ENCODE assay signal across 7 cellular contexts in the genomic region with DNA sequence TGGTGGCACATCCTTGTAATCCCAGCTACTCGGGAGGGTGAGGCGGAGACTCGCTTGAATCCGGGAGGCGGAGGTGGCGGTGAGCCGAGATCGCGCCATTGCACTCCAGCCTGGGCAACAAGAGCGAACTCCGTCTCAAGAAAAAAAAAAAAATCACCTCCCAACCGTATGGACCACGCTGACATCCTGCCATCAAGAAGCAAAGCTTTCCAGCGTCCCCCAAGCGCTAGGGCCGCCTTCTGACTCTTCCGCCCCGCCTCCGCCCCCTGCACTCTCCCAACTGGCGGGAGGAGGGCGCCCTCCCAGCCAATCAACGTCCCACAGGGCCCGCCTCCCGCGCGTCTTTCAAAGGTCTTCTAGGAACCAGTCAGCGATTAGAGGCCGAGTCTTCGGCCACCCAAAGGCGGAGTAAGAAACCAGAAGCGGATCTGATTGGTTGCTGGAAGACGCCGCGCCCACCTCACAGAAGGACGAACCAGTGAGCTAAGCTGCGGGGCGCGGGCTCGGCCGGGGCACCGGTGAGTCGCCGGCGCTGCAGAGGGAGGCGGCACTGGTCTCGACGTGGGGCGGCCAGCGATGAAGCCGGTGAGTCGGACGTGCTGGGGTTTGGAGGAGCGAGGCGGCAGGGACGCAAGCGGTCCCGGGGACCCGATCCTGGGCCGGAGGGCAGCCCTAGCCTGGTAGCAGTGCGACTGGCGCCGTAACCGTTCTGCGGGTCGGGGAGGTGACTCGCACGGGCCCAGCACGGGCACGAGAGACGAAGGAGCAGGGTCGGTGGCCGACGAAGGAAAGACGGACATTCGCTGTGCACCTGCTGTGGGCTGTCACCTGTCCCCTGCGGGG. TPM values are rescaled to one million over a fixed set of nuclear protein-coding genes. Genes with fewer than 3 reads are reported as not detected.
DNase-seq lines count a peak whose midpoint lies in the region; ATAC-seq and TF ChIP-seq lines count a peak whose summit lies in the region.

A gene with protein sequence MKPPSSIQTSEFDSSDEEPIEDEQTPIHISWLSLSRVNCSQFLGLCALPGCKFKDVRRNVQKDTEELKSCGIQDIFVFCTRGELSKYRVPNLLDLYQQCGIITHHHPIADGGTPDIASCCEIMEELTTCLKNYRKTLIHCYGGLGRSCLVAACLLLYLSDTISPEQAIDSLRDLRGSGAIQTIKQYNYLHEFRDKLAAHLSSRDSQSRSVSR (plus strand): TSS at position 515 of the 843 bp plus-strand sequence. CDS start 62 bp downstream, at position 577.

- peak in 2 of 3 experiments; percentile 52 to 58 for TF ChIP-seq CTCF in ascending aorta (IDR thresholded peaks at IDR 0.05)

- H3K27me3 ChIP-seq in ascending aorta (no peaks in the 10 kb centered on the region), right cardiac atrium (ENCODE audit: control insufficient read depth, insufficient read depth) (no peaks in the 10 kb centered on the region)

- H3K9me3 ChIP-seq in ascending aorta (no peaks in the 10 kb centered on the region), right cardiac atrium (ENCODE audit: control insufficient read depth, low read length) (no peaks in the 10 kb centered on the region)

- H3K36me3 ChIP-seq in ascending aorta: no peaks in the 10 kb centered on the region

- intact Hi-C loops in ascending aorta (cut with DNase I): loop anchor here (1.0 to 10.0 kb wide), 5 partner anchors 45 to 1842 kb away; partner anchors contain the start of genes BMP4, CGRRF1, CNIH1 and GMFB
- intact Hi-C loops in right cardiac atrium (cut with DNase I): no loop called here

- H3K27ac ChIP-seq in ascending aorta (peak within 1 kb of the TSS in 1 of 2 donors; percentile 24), right cardiac atrium (ENCODE audit: low read length) (peak within 1 kb of the TSS; percentile 2)

- ATAC-seq in GM18499 (IDR thresholded peaks at IDR 0.05; ENCODE audit: insufficient read depth, unreplicated experiment) (peak; percentile 95), HG02943 (IDR thresholded peaks at IDR 0.05; ENCODE audit: low read depth, unreplicated experiment) (peak; percentile 97), right cardiac atrium (peak; percentile 99)

- DNase-seq in NCI-H187 (lab: John Stamatoyannopoulos, UW): peak; percentile 98 to 99
- DNase-seq in T-helper 2 cell: peak; percentile 90 to 99 (median 95)
- peak; percentile 98 to 99 for DNase-seq in ascending aorta (ENCODE audit: low spot score in 2 of 2)
- peak; percentile 98 to 99 (median 99) for DNase-seq in right cardiac atrium
- DNase-seq in putamen (ENCODE audit: low spot score): peak; percentile 98

- H3K4me3 ChIP-seq in ascending aorta: peak within 1 kb of the TSS; percentile 72 to 76
- peak within 1 kb of the TSS; percentile 52 for H3K4me3 ChIP-seq in right cardiac atrium (ENCODE audit: low read length)

- peaks cover 5 to 12% of the 10 kb centered on the region in 2 donors for H3K4me1 ChIP-seq in ascending aorta
- no peaks in the 10 kb centered on the region for H3K4me1 ChIP-seq in right cardiac atrium (ENCODE audit: control insufficient read depth, insufficient read depth, low read length)

- 1% methylated on average over 76 of the region's 76 CpGs for WGBS in right cardiac atrium

RNA-seq across cellular contexts. Expression of the gene that starts here (rescaled TPM):
- total RNA-seq in ascending aorta (not detected), right cardiac atrium (1 to 10 TPM; 3.5 to 8.1 (median 7.1) TPM)
- 10.4 TPM for polyA plus RNA-seq in right cardiac atrium

Comparison
In these comparisons a context has a peak if more than half of its experiments do, and no peak if none do; other contexts are left out.
1. Peak in DNase-seq and H3K4me3 ChIP-seq in ascending aorta; RNA of the gene not detected or under 1 TPM.